26 cellular contexts compared by ENCODE assay signal in genomic region chr5:178256746-178257145, GRCh38.
"Had no signal": no experiment of that assay in that cellular context is flagged by ENCODE, and none has a peak within 500 bp of the region (broad histone marks: within the 10 kb centered on the region; RNA-seq: fewer than 3 reads in every experiment).

No MANE protein-coding gene starts in this region.

- H3K9me3 ChIP-seq: MG63 had no signal

- H3K36me3 Mint-ChIP-seq: activated CD4-positive, alpha-beta memory T cell treated with anti-CD3 and anti-CD28 coated beads for 36 hours; activated naive CD4-positive, alpha-beta T cell treated with anti-CD3 and anti-CD28 coated beads, Interleukin-2, amount 10 ng/mL, durations not matched to agents 7 days and 5 days; activated naive CD8-positive, alpha-beta T cell treated with anti-CD3 and anti-CD28 coated beads for 36 hours had no signal

- H3K27ac Mint-ChIP-seq: activated CD4-positive, alpha-beta memory T cell treated with anti-CD3 and anti-CD28 coated beads for 36 hours; activated CD4-positive, alpha-beta T cell treated with anti-CD3 and anti-CD28 coated beads, Interleukin-2, amount 10 ng/mL, durations not matched to agents 7 days and 5 days; activated naive CD4-positive, alpha-beta T cell treated with anti-CD3 and anti-CD28 coated beads, Interleukin-2, amount 10 ng/mL, durations not matched to agents 7 days and 5 days; activated naive CD8-positive, alpha-beta T cell treated with anti-CD3 and anti-CD28 coated beads for 36 hours; activated T-cell treated with anti-CD3 and anti-CD28 coated beads, Interleukin-2, amount 50 U/mL, for 72 hours; activated T-helper 2 cell treated with anti-CD3 and anti-CD28 coated beads, Interferon-gamma antibody, Interleukin-2, Interleukin-4, amounts not matched to agents 10 μg/mL and 5 μg/mL and 100 μg/mL, durations not matched to agents 14 hours and 24 hours and 36 hours had no signal

- H3K27me3 Mint-ChIP-seq: activated CD4-positive, alpha-beta memory T cell treated with anti-CD3 and anti-CD28 coated beads for 36 hours; activated CD4-positive, alpha-beta T cell treated with anti-CD3 and anti-CD28 coated beads, Interleukin-2, amount 10 ng/mL, durations not matched to agents 7 days and 5 days; activated naive CD8-positive, alpha-beta T cell treated with anti-CD3 and anti-CD28 coated beads for 36 hours had no signal

- H3K4me2 ChIP-seq: KMS-11 had no signal

- H3K4me3 Mint-ChIP-seq: activated CD4-positive, alpha-beta memory T cell treated with anti-CD3 and anti-CD28 coated beads for 36 hours; activated CD4-positive, alpha-beta T cell treated with anti-CD3 and anti-CD28 coated beads, Interleukin-2, amount 10 ng/mL, durations not matched to agents 7 days and 5 days; activated naive CD4-positive, alpha-beta T cell treated with anti-CD3 and anti-CD28 coated beads, Interleukin-2, amount 10 ng/mL, durations not matched to agents 7 days and 5 days; activated naive CD8-positive, alpha-beta T cell treated with anti-CD3 and anti-CD28 coated beads for 36 hours; activated T-cell treated with anti-CD3 and anti-CD28 coated beads, Interleukin-2, amount 50 U/mL, for 72 hours had no signal

- H3K36me3 ChIP-seq: brain microvascular endothelial cell, cardiac muscle cell had no signal

- H3K4me1 Mint-ChIP-seq: activated naive CD8-positive, alpha-beta T cell treated with anti-CD3 and anti-CD28 coated beads for 36 hours had no signal

- DNase-seq: activated CD4-positive, alpha-beta memory T cell treated with anti-CD3 and anti-CD28 coated beads for 36 hours; activated CD4-positive, alpha-beta T cell treated with anti-CD3 and anti-CD28 coated beads, Interleukin-2, amount 10 ng/mL, durations not matched to agents 7 days and 5 days; activated CD4-positive, CD25-positive, alpha-beta regulatory T cell; activated CD8-positive, alpha-beta memory T cell treated with anti-CD3 and anti-CD28 coated beads, Interleukin-2, amount 50 U/mL, for 4 hours; activated gamma-delta T cell treated with Interleukin-2 at 50 U/mL for 16 hours; activated naive CD4-positive, alpha-beta T cell treated with anti-CD3 and anti-CD28 coated beads, Interleukin-2, amount 10 ng/mL, durations not matched to agents 7 days and 5 days; activated naive CD8-positive, alpha-beta T cell treated with anti-CD3 and anti-CD28 coated beads for 36 hours; activated T-cell treated with anti-CD3 and anti-CD28 coated beads, Interleukin-2, amount 50 U/mL, for 72 hours; brain microvascular endothelial cell; MG63; MV-4-11; NCI-H1092 treated with DMSO at 0.1 percent for 48 hours; NCI-H1417 treated with DMSO at 0.1 percent for 48 hours; NCI-H1694; NCI-H2029; NCI-H2107; NCI-H2171 treated with DMSO at 0.1 percent for 48 hours; NCI-H226; NCI-H526 treated with DMSO at 0.1 percent for 48 hours; NCI-H82; T-helper 1 cell had no signal

- H3K27ac ChIP-seq: brain microvascular endothelial cell, cardiac muscle cell, KMS-11, SK-N-MC, VCaP had no signal

- H3K27me3 ChIP-seq: brain microvascular endothelial cell, cardiac muscle cell, MG63 had no signal

- H3K9ac ChIP-seq: KMS-11 had no signal

- ATAC-seq: activated T-cell treated with anti-CD3 and anti-CD28 coated beads, Interleukin-2, amount 50 U/mL, for 72 hours had no signal

- H3K4me3 ChIP-seq: cardiac muscle cell, MG63, SK-N-MC had no signal

- H3K9me3 Mint-ChIP-seq: activated CD4-positive, alpha-beta memory T cell treated with anti-CD3 and anti-CD28 coated beads for 36 hours; activated CD4-positive, alpha-beta T cell treated with anti-CD3 and anti-CD28 coated beads, Interleukin-2, amount 10 ng/mL, durations not matched to agents 7 days and 5 days; activated naive CD4-positive, alpha-beta T cell treated with anti-CD3 and anti-CD28 coated beads, Interleukin-2, amount 10 ng/mL, durations not matched to agents 7 days and 5 days; activated naive CD8-positive, alpha-beta T cell treated with anti-CD3 and anti-CD28 coated beads for 36 hours; activated T-cell treated with anti-CD3 and anti-CD28 coated beads, Interleukin-2, amount 50 U/mL, for 72 hours; activated T-helper 2 cell treated with anti-CD3 and anti-CD28 coated beads, Interferon-gamma antibody, Interleukin-2, Interleukin-4, amounts not matched to agents 10 μg/mL and 5 μg/mL and 100 μg/mL, durations not matched to agents 14 hours and 24 hours and 36 hours had no signal
